ENCODE assay signal across 9 cellular contexts in the genomic region with DNA sequence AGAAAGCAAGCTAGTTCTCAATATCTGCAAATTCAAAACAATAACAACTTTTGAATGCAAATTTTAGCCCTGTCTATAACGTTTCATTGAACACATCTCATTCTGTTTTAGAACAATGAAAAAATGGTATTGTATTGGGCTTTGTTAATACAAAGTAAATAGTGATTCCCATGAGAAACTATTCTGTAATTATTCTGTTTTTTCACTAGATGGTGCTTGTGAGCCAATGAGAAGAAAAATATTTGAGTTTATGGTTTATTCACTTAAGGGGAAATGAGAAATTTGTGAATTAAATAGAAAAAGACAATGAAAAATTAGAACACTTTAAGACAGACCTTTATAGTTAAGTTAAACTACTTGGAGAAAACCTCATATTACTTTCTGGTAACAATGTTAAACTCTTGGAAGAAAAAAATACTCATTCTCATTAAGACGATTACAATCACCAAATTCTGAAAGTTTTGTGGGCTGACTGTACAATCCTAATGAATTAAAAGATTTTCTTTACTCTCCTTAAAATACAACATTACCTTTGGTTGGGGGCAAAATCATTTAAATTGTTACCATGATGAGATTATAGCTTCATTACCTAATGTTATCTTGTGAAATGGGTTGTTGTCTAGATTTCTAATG.
DNase-seq lines count a peak whose midpoint lies in the region; TF ChIP-seq lines count a peak whose summit lies in the region.
"Had no signal": no experiment of that assay in that cellular context is flagged by ENCODE, and none has a peak within 500 bp of the region (broad histone marks: within the 10 kb centered on the region; RNA-seq: fewer than 3 reads in every experiment).

No MANE protein-coding gene starts in this region.

- peak; percentile 85 for TF ChIP-seq CTCF in 22Rv1 (IDR thresholded peaks at IDR 0.05)
- peak; percentile 42 for TF ChIP-seq CTCF in GM13977 (IDR thresholded peaks at IDR 0.05; ENCODE audit: extremely low read depth, insufficient read depth, missing control alignments)
- peak; percentile 78 for TF ChIP-seq CTCF in parathyroid adenoma (IDR thresholded peaks at IDR 0.05)

- H3K27me3 ChIP-seq in parathyroid adenoma (ENCODE audit: control insufficient read depth, insufficient read depth, low read length) = no peaks in the 10 kb centered on the region

- no peaks in the 10 kb centered on the region for H3K79me2 ChIP-seq in parathyroid adenoma

- H3K27ac ChIP-seq in 22Rv1 (no peak overlapping the region), parathyroid adenoma (no peak overlapping the region)

- no peak overlapping the region for H3K4me2 ChIP-seq in parathyroid adenoma (ENCODE audit: low read length)

- H2AFZ ChIP-seq in parathyroid adenoma = no peak overlapping the region

- in situ Hi-C loops in GM13977 (cut with MboI; ENCODE audit: low pct_unique_long_range_greater_than_20kb, low sequenced_read_pairs, unreplicated experiment) = no loop called here

- H3K4me1 ChIP-seq in parathyroid adenoma = peaks cover 5% of the 10 kb centered on the region

- intact Hi-C loops in activated T-helper 1 cell treated with anti-CD3 and anti-CD28 coated beads, Interleukin-12 subunit alpha, Interleukin-12 subunit beta, Interleukin-2, Interleukin-4 antibody, amounts not matched to agents 30 ng/mL and 10 ng/mL and 1 ng/mL, durations not matched to agents 14 hours and 24 hours and 36 hours (cut with micrococcal nuclease) = loop anchor here (1.0 to 2.0 kb wide), 2 partner anchors 603 to 1044 kb away; no protein-coding TSS in a partner anchor

- H3K27me3 Mint-ChIP-seq in activated T-helper 1 cell treated with anti-CD3 and anti-CD28 coated beads, Interleukin-12 subunit alpha, Interleukin-12 subunit beta, Interleukin-2, Interleukin-4 antibody, amounts not matched to agents 30 ng/mL and 10 ng/mL and 1 ng/mL, durations not matched to agents 14 hours and 24 hours and 36 hours (ENCODE audit: insufficient read depth) = peaks cover 2% of the 10 kb centered on the region

- no peaks in the 10 kb centered on the region for H3K9me3 ChIP-seq in parathyroid adenoma (ENCODE audit: control insufficient read depth, low read length)

- H3K36me3 Mint-ChIP-seq in activated T-helper 1 cell treated with anti-CD3 and anti-CD28 coated beads, Interleukin-12 subunit alpha, Interleukin-12 subunit beta, Interleukin-2, Interleukin-4 antibody, amounts not matched to agents 30 ng/mL and 10 ng/mL and 1 ng/mL, durations not matched to agents 14 hours and 24 hours and 36 hours (ENCODE audit: low read depth) = no peaks in the 10 kb centered on the region
- H3K36me3 Mint-ChIP-seq: activated naive CD4-positive, alpha-beta T cell treated with anti-CD3 and anti-CD28 coated beads, Interleukin-2, amount 50 U/mL, for 24 hours had no signal

- H3K4me1 Mint-ChIP-seq in activated T-helper 1 cell treated with anti-CD3 and anti-CD28 coated beads, Interleukin-12 subunit alpha, Interleukin-12 subunit beta, Interleukin-2, Interleukin-4 antibody, amounts not matched to agents 30 ng/mL and 10 ng/mL and 1 ng/mL, durations not matched to agents 14 hours and 24 hours and 36 hours (ENCODE audit: low read depth) = no peaks in the 10 kb centered on the region
- H3K4me1 Mint-ChIP-seq: activated naive CD4-positive, alpha-beta T cell treated with anti-CD3 and anti-CD28 coated beads, Interleukin-2, amount 50 U/mL, for 24 hours had no signal

- H3K9me3 Mint-ChIP-seq in activated T-helper 1 cell treated with anti-CD3 and anti-CD28 coated beads, Interleukin-12 subunit alpha, Interleukin-12 subunit beta, Interleukin-2, Interleukin-4 antibody, amounts not matched to agents 30 ng/mL and 10 ng/mL and 1 ng/mL, durations not matched to agents 14 hours and 24 hours and 36 hours = no peaks in the 10 kb centered on the region
- H3K9me3 Mint-ChIP-seq: activated naive CD4-positive, alpha-beta T cell treated with anti-CD3 and anti-CD28 coated beads, Interleukin-2, amount 50 U/mL, for 24 hours had no signal

- no peak overlapping the region for H3K4me3 ChIP-seq in parathyroid adenoma (ENCODE audit: low read depth, low read length)

- no peak overlapping the region for H3K27ac Mint-ChIP-seq in activated T-helper 1 cell treated with anti-CD3 and anti-CD28 coated beads, Interleukin-12 subunit alpha, Interleukin-12 subunit beta, Interleukin-2, Interleukin-4 antibody, amounts not matched to agents 30 ng/mL and 10 ng/mL and 1 ng/mL, durations not matched to agents 14 hours and 24 hours and 36 hours
- H3K27ac Mint-ChIP-seq: activated naive CD4-positive, alpha-beta T cell treated with anti-CD3 and anti-CD28 coated beads, Interleukin-2, amount 50 U/mL, for 24 hours had no signal

- H3K9ac ChIP-seq in parathyroid adenoma = no peak overlapping the region

- no peak overlapping the region for H3K4me3 Mint-ChIP-seq in activated T-helper 1 cell treated with anti-CD3 and anti-CD28 coated beads, Interleukin-12 subunit alpha, Interleukin-12 subunit beta, Interleukin-2, Interleukin-4 antibody, amounts not matched to agents 30 ng/mL and 10 ng/mL and 1 ng/mL, durations not matched to agents 14 hours and 24 hours and 36 hours
- H3K4me3 Mint-ChIP-seq: activated naive CD4-positive, alpha-beta T cell treated with anti-CD3 and anti-CD28 coated beads, Interleukin-2, amount 50 U/mL, for 24 hours had no signal

- DNase-seq in GM13977 (ENCODE audit: low spot score) = no peak
- DNase-seq in NCI-H526 treated with DMSO at 0.1 percent for 48 hours (lab: John Stamatoyannopoulos, UW) = peak; percentile 30
- DNase-seq in dermis microvascular lymphatic vessel endothelial cell (ENCODE audit: low read depth in 2 of 2) = peak; percentile 20 to 28
- no peak for DNase-seq in activated T-helper 1 cell treated with anti-CD3 and anti-CD28 coated beads, Interleukin-12 subunit alpha, Interleukin-12 subunit beta, Interleukin-2, Interleukin-4 antibody, amounts not matched to agents 30 ng/mL and 10 ng/mL and 1 ng/mL, durations not matched to agents 14 hours and 24 hours and 36 hours (ENCODE audit: low spot score)
- DNase-seq in T1000 (lab: John Stamatoyannopoulos, UW) = no peak
- no peak for DNase-seq in effector CD8-positive, alpha-beta T cell (lab: John Stamatoyannopoulos, UW)

- no peaks in the 10 kb centered on the region for H3K36me3 ChIP-seq in parathyroid adenoma (ENCODE audit: control insufficient read depth, insufficient read depth, low read length)

Comparison
In these comparisons a context has a peak if more than half of its experiments do, and no peak if none do; other contexts are left out.
1. DNase-seq: peak in NCI-H526 treated with DMSO at 0.1 percent for 48 hours (single experiment) and dermis microvascular lymphatic vessel endothelial cell (2 of 2); none in GM13977 (single experiment), activated T-helper 1 cell treated with anti-CD3 and anti-CD28 coated beads, Interleukin-12 subunit alpha, Interleukin-12 subunit beta, Interleukin-2, Interleukin-4 antibody, amounts not matched to agents 30 ng/mL and 10 ng/mL and 1 ng/mL, durations not matched to agents 14 hours and 24 hours and 36 hours (single experiment), T1000 (single experiment) and effector CD8-positive, alpha-beta T cell (single experiment).
2. Peak in every context shown above with its lines, with median percentiles within 50 percentile points of each other: CTCF ChIP-seq.